Comparison of ENCODE assay signal across 8 cellular contexts in the genomic region with DNA sequence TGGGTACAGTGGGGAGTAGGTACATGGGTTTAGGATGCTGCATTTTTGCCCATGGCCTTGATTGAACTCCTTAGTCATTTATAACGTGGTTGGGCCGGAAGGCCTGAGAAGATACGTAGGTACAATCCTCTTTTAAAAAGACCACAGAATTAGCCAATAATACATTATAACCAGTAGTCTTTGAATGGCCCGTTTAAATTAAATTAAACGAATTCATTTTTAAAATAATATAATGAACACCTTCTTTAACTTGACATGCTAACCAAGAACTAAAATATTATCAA. TPM values are rescaled to one million over a fixed set of nuclear protein-coding genes. Genes with fewer than 3 reads are reported as not detected.
DNase-seq lines count a peak whose midpoint lies in the region; ATAC-seq and TF ChIP-seq lines count a peak whose summit lies in the region.

No MANE protein-coding gene starts in this region.

- H3K4me3 Mint-ChIP-seq in naive thymus-derived CD8-positive, alpha-beta T cell, result peak overlapping the region; percentile 84 to 100 (median 98)

- no peak for TF ChIP-seq CTCF in GM12864 (IDR thresholded peaks at IDR 0.05; ENCODE audit: low read depth, low read length, missing control alignments)
- no peak for TF ChIP-seq CTCF in Loucy (conservative IDR thresholded peaks at IDR 0.05; ENCODE audit: low read length)

- H3K9ac ChIP-seq in Loucy (ENCODE audit: low read depth, low read length, poor library complexity, severe bottlenecking), result peak overlapping the region; percentile 86

- peak overlapping the region; percentile 72 for H3K4me3 ChIP-seq in GM12864 (ENCODE audit: low read depth, low read length)
- peak overlapping the region; percentile 92 for H3K4me3 ChIP-seq in Loucy (ENCODE audit: low read length, poor library complexity, severe bottlenecking)
- H3K4me3 ChIP-seq in ectodermal cell (ENCODE audit: insufficient read depth, low read depth, low read length), result peak overlapping the region; percentile 96

- peaks cover 34% of the 10 kb centered on the region for H3K4me1 ChIP-seq in Loucy (ENCODE audit: insufficient read depth, low read length, poor library complexity, severe bottlenecking)
- H3K4me1 ChIP-seq in ectodermal cell (ENCODE audit: control insufficient read depth, insufficient read depth, low read length), result peaks cover 7% of the 10 kb centered on the region

- peaks cover 47% of the 10 kb centered on the region for H3K79me2 ChIP-seq in Loucy (ENCODE audit: insufficient read depth, low read length)

- POLR2A ChIA-PET in naive thymus-derived CD8-positive, alpha-beta T cell (lab: Charles Lee), result interaction anchor here (0.6 to 5.5 kb wide), 7 partner anchors 9 to 661 kb away, joined by 3 to 63 read pairs (median 3); a partner anchor contains a TSS

- no peaks in the 10 kb centered on the region for H3K27me3 ChIP-seq in Loucy (ENCODE audit: insufficient read depth, low read length, poor library complexity, severe bottlenecking)
- H3K27me3 ChIP-seq in ectodermal cell (ENCODE audit: control insufficient read depth, insufficient read depth, low read length, poor library complexity, severe bottlenecking), result no peaks in the 10 kb centered on the region

- H3K27ac Mint-ChIP-seq in naive thymus-derived CD8-positive, alpha-beta T cell, result peak overlapping the region; percentile 92 to 100 (median 100)

- H3K27ac ChIP-seq in ectodermal cell (ENCODE audit: insufficient read depth, low read depth, low read length, poor library complexity, severe bottlenecking), result peak overlapping the region; percentile 72

- peaks cover 30% of the 10 kb centered on the region for H4K20me1 ChIP-seq in Loucy (ENCODE audit: insufficient read depth, low read length, poor library complexity, severe bottlenecking)

- in situ Hi-C loops in G401 (cut with HindIII; ENCODE audit: low sequenced_read_pairs), result no loop called here

- DNase-seq in GM12864 (ENCODE audit: low read depth) (no peak), NCI-H1436 (lab: John Stamatoyannopoulos, UW) (no peak), G401 (ENCODE audit: low spot score) (no peak)
- no peak for DNase-seq in naive thymus-derived CD8-positive, alpha-beta T cell
- DNase-seq in stimulated activated CD4-positive, alpha-beta T cell treated with anti-CD3 and anti-CD28 coated beads, Interleukin-4, amount 100 ng/mL, for 4 hours, result no peak

- no peaks in the 10 kb centered on the region for H3K9me2 ChIP-seq in Loucy (replicated peaks; ENCODE audit: low read depth, low read length)

- peaks cover 14 to 43% (median 41%) of the 10 kb centered on the region in 4 donors for H3K4me1 Mint-ChIP-seq in naive thymus-derived CD8-positive, alpha-beta T cell

- no peaks in the 10 kb centered on the region for H3K36me3 ChIP-seq in Loucy (ENCODE audit: insufficient read depth, low read length)
- H3K36me3 ChIP-seq in ectodermal cell (ENCODE audit: control insufficient read depth, insufficient read depth, low read length), result no peaks in the 10 kb centered on the region

- peak overlapping the region; percentile 99 for H3K4me2 ChIP-seq in Loucy (ENCODE audit: low read depth, low read length, poor library complexity, severe bottlenecking)

- 55 to 68% methylated on average over 4 to 5 of the region's 5 CpGs for WGBS in ectodermal cell, 2 experiments

- ATAC-seq in naive thymus-derived CD8-positive, alpha-beta T cell, result no peak
- no peak for ATAC-seq in HG03378 (IDR thresholded peaks at IDR 0.05; ENCODE audit: unreplicated experiment)

- H3K9me3 Mint-ChIP-seq in naive thymus-derived CD8-positive, alpha-beta T cell, result peaks cover 0 to 17% (median 9%) of the 10 kb centered on the region in 9 donors

- peaks cover 12% of the 10 kb centered on the region; the same call in 1 of the 2 replicates for H3F3A ChIP-seq in Loucy (ENCODE audit: low read depth)

- H3K36me3 Mint-ChIP-seq in naive thymus-derived CD8-positive, alpha-beta T cell, result peaks cover 11 to 20% (median 19%) of the 10 kb centered on the region in 3 donors

- H2AFZ ChIP-seq in Loucy (ENCODE audit: low read length), result peak overlapping the region; percentile 98

- H3K27me3 Mint-ChIP-seq in naive thymus-derived CD8-positive, alpha-beta T cell, result peaks cover 0 to 9% (median 3%) of the 10 kb centered on the region in 5 donors

- H3K9me3 ChIP-seq in Loucy (ENCODE audit: insufficient read depth, low read depth, low read length) (no peaks in the 10 kb centered on the region), ectodermal cell (ENCODE audit: control insufficient read depth, low read length) (peaks cover 8% of the 10 kb centered on the region)

RNA-seq across cellular contexts. Expression of a gene that starts 20.1 kb away (rescaled TPM):
- 130 TPM for polyA plus RNA-seq in ectodermal cell (2013, experiment 1 of 4)
- 142 TPM for polyA plus RNA-seq in ectodermal cell (2013, experiment 2 of 4)
- 91.0 TPM for polyA plus RNA-seq in ectodermal cell (2013, experiment 3 of 4)
- 95.9 TPM for polyA plus RNA-seq in ectodermal cell (2013, experiment 4 of 4)
- 100 to 1,000 TPM; 219 to 251 TPM for total RNA-seq in naive thymus-derived CD8-positive, alpha-beta T cell
- polyA plus RNA-seq in naive thymus-derived CD8-positive, alpha-beta T cell, result 100 to 1,000 TPM in 2 of 3 donors, 10 to 100 TPM in 1; 93.2 to 132 (median 115) TPM
- 67.4 and 94.1 TPM in 2 replicates for total RNA-seq in G401 (2014; rRNA removed; shearing (Covaris generic))
